In the genomic region with DNA sequence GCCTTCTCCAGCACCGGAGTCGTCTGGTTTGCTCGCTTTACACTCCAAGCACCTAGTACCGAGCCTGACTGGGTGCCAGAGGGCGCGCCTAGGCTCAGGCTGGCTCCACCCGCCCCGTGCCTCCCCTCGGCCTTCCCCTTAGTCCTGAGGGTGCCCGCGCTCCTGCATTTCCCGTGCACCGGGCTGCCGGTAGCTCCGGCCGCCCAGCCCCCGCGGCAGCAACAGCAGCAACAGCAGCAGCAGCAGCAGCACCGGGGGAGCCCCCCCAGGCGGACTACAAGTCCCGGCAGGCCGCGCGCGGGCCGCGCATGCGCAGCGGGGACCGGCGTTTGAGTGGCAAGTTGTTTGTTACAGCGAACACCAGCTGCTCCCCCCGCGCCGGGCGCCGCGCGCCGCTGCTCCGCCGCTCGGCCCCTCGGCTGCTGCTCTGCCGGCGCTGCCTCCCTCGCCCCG, we compare ENCODE assay signal across 8 cellular contexts.
DNase-seq lines count a peak whose midpoint lies in the region; ATAC-seq and TF ChIP-seq lines count a peak whose summit lies in the region.
"Not testable (repeated sequence)": the region's sequence is repeated elsewhere in the genome, so short reads cannot be mapped to it uniquely, and the experiment has no call there.

No MANE protein-coding gene starts in this region.

- not testable (repeated sequence) for H3K9me3 Mint-ChIP-seq in activated T-helper 1 cell treated with anti-CD3 and anti-CD28 coated beads, Interleukin-12 subunit alpha, Interleukin-12 subunit beta, Interleukin-2, Interleukin-4 antibody, amounts not matched to agents 30 ng/mL and 10 ng/mL and 1 ng/mL, durations not matched to agents 14 hours and 24 hours and 36 hours

- DNase-seq in Ammon's horn (ENCODE audit: low spot score) (peak; percentile 81), SK-MEL-5 (ENCODE audit: low read depth, low spot score) (peak; percentile 74)
- peak; percentile 78 for DNase-seq in activated T-helper 1 cell treated with anti-CD3 and anti-CD28 coated beads, Interleukin-12 subunit alpha, Interleukin-12 subunit beta, Interleukin-2, Interleukin-4 antibody, amounts not matched to agents 30 ng/mL and 10 ng/mL and 1 ng/mL, durations not matched to agents 14 hours and 24 hours and 36 hours (ENCODE audit: low spot score)
- not testable (repeated sequence) for DNase-seq in epithelial cell of proximal tubule (ENCODE audit: low read depth)
- peak; percentile 86 for DNase-seq in stimulated activated CD4-positive, alpha-beta T cell treated with anti-CD3 and anti-CD28 coated beads, Interleukin-4, amount 100 ng/mL, for 24 hours

- not testable (repeated sequence) for H3K27ac Mint-ChIP-seq in activated T-helper 1 cell treated with anti-CD3 and anti-CD28 coated beads, Interleukin-12 subunit alpha, Interleukin-12 subunit beta, Interleukin-2, Interleukin-4 antibody, amounts not matched to agents 30 ng/mL and 10 ng/mL and 1 ng/mL, durations not matched to agents 14 hours and 24 hours and 36 hours

- H3K4me1 Mint-ChIP-seq in activated T-helper 1 cell treated with anti-CD3 and anti-CD28 coated beads, Interleukin-12 subunit alpha, Interleukin-12 subunit beta, Interleukin-2, Interleukin-4 antibody, amounts not matched to agents 30 ng/mL and 10 ng/mL and 1 ng/mL, durations not matched to agents 14 hours and 24 hours and 36 hours (ENCODE audit: low read depth), result not testable (repeated sequence)

- H3K4me3 Mint-ChIP-seq in activated T-helper 1 cell treated with anti-CD3 and anti-CD28 coated beads, Interleukin-12 subunit alpha, Interleukin-12 subunit beta, Interleukin-2, Interleukin-4 antibody, amounts not matched to agents 30 ng/mL and 10 ng/mL and 1 ng/mL, durations not matched to agents 14 hours and 24 hours and 36 hours, result peak overlapping the region; percentile 65

- not testable (repeated sequence) for H3K36me3 ChIP-seq in mesodermal cell (ENCODE audit: control insufficient read depth, insufficient read depth, low read length)

- in situ Hi-C loops in SK-MEL-5 (cut with HindIII; ENCODE audit: low pct_unique_long_range_greater_than_20kb, low sequenced_read_pairs), result not testable (repeated sequence)

- WGBS in mesodermal cell (ENCODE audit: insufficient coverage in 2 of 2), 2 experiments, result no CpG with 5 or more reads among the region's 48 CpGs

- not testable (repeated sequence) for H3K9me3 ChIP-seq in mesodermal cell (ENCODE audit: control insufficient read depth, low read length)

- H3K4me3 ChIP-seq in epithelial cell of proximal tubule (ENCODE audit: low read depth, low read length), result peak overlapping the region; percentile 21
- peak overlapping the region; percentile 26 for H3K4me3 ChIP-seq in mesodermal cell (ENCODE audit: extremely low read depth, insufficient read depth, low read length, poor library complexity, severe bottlenecking)

- ATAC-seq in GM21360 (IDR thresholded peaks at IDR 0.05; ENCODE audit: unreplicated experiment) (peak; percentile 91), HG03108 (IDR thresholded peaks at IDR 0.05; ENCODE audit: unreplicated experiment) (peak; percentile 83)

- H3K36me3 Mint-ChIP-seq in activated T-helper 1 cell treated with anti-CD3 and anti-CD28 coated beads, Interleukin-12 subunit alpha, Interleukin-12 subunit beta, Interleukin-2, Interleukin-4 antibody, amounts not matched to agents 30 ng/mL and 10 ng/mL and 1 ng/mL, durations not matched to agents 14 hours and 24 hours and 36 hours (ENCODE audit: low read depth), result not testable (repeated sequence)

- H3K4me1 ChIP-seq in mesodermal cell (ENCODE audit: control insufficient read depth, insufficient read depth, low read length, poor library complexity, severe bottlenecking), result not testable (repeated sequence)

- TF ChIP-seq CTCF in epithelial cell of proximal tubule (conservative IDR thresholded peaks at IDR 0.05; ENCODE audit: low read depth, low read length), result not testable (repeated sequence)

- intact Hi-C loops in activated T-helper 1 cell treated with anti-CD3 and anti-CD28 coated beads, Interleukin-12 subunit alpha, Interleukin-12 subunit beta, Interleukin-2, Interleukin-4 antibody, amounts not matched to agents 30 ng/mL and 10 ng/mL and 1 ng/mL, durations not matched to agents 14 hours and 24 hours and 36 hours (cut with micrococcal nuclease), result not testable (repeated sequence)

- H3K27ac ChIP-seq in mesodermal cell (ENCODE audit: low read depth, low read length, severe bottlenecking), result not testable (repeated sequence)

- H3K27me3 Mint-ChIP-seq in activated T-helper 1 cell treated with anti-CD3 and anti-CD28 coated beads, Interleukin-12 subunit alpha, Interleukin-12 subunit beta, Interleukin-2, Interleukin-4 antibody, amounts not matched to agents 30 ng/mL and 10 ng/mL and 1 ng/mL, durations not matched to agents 14 hours and 24 hours and 36 hours (ENCODE audit: insufficient read depth), result not testable (repeated sequence)
